Comparison of ENCODE assay signal across 1 cellular context in the genomic region with DNA sequence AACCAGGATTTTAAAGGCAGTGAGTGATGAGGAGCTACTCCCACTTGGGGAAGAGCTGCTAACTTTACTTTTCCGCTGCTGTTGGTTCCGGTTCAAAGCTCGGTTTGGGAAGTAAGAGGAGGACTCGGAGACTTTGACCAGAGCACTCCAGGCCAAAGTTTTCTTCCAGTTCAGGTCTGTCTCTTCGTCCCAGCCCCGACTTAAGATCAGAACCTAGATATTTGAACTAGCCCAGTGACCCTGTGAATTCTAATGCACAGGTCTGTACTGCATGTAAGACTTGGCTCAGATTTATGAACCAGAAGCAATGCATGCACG.
A peak's percentile ranks its signal among the peaks of the same experiment; 100 is the strongest.
TF ChIP-seq lines count a peak whose summit lies in the region.

No MANE protein-coding gene starts in this region.

TF ChIP-seq in HepG2, 621 proteins besides CTCF, POLR2A, EP300 and RAD21:
- TF ChIP-seq EEA1 (CRISPR knock-in tag; IDR thresholded peaks at IDR 0.05; ENCODE audit: borderline replicate concordance) (no peak), CCDC6 (CRISPR knock-in tag; IDR thresholded peaks at IDR 0.05) (no peak), ZNF263 (CRISPR knock-in tag; IDR thresholded peaks at IDR 0.05) (peak; percentile 52; the same call in 1 of the 2 replicates), POLR2AphosphoS5 (IDR thresholded peaks at IDR 0.05; ENCODE audit: low read depth, low read length) (no peak)
